In genomic region chr6:19839788-19840187, GRCh38 we compare ENCODE assay signal across 1 cellular context.
TF ChIP-seq lines count a peak whose summit lies in the region.

No MANE protein-coding gene starts in this region.

TF ChIP-seq in HepG2, 621 proteins besides CTCF, POLR2A, EP300 and RAD21:
- no peak for TF ChIP-seq NCOR1 (IDR thresholded peaks at IDR 0.05; ENCODE audit: borderline replicate concordance, low read length)
- no peak for TF ChIP-seq ZBTB42 (CRISPR knock-in tag; IDR thresholded peaks at IDR 0.05)
- TF ChIP-seq, protein P1, sequence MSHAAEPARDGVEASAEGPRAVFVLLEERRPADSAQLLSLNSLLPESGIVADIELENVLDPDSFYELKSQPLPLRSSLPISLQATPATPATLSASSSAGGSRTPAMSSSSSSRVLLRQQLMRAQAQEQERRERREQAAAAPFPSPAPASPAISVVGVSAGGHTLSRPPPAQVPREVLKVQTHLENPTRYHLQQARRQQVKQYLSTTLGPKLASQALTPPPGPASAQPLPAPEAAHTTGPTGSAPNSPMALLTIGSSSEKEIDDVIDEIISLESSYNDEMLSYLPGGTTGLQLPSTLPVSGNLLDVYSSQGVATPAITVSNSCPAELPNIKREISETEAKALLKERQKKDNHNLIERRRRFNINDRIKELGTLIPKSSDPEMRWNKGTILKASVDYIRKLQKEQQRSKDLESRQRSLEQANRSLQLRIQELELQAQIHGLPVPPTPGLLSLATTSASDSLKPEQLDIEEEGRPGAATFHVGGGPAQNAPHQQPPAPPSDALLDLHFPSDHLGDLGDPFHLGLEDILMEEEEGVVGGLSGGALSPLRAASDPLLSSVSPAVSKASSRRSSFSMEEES (CRISPR knock-in tag; IDR thresholded peaks at IDR 0.05): no peak
- TF ChIP-seq ZNF18 (CRISPR knock-in tag; IDR thresholded peaks at IDR 0.05; ENCODE audit: insufficient replicate concordance): no peak
- no peak for TF ChIP-seq ZNF292 (CRISPR knock-in tag; IDR thresholded peaks at IDR 0.05; ENCODE audit: borderline replicate concordance, low read depth)
- TF ChIP-seq SNRNP70 (IDR thresholded peaks at IDR 0.05; ENCODE audit: low read depth, low read length): no peak
TF ChIP-seq in HepG2: peak in this region for 0.
